28 cellular contexts compared by ENCODE assay signal in the genomic region with DNA sequence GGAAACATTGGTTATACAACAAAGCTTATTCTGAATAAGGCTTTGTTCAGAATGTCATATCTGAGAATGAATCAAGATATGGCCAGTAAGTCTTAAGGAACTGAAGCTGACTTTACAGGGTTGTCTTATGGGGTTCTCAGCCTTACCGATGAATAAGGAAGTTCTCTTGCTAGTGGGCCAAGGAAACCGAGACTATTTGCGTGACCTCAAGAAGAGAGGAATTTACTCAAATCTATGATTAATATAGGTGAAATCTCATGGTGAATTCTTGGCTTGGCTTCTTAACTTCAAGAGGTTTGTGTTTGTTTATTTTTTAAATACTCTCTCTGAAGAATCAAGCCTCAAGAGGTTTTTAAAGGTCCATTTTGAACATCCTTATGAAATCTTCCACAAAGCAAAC. TPM values are rescaled to one million over a fixed set of nuclear protein-coding genes. Genes with fewer than 3 reads are reported as not detected.
DNase-seq lines count a peak whose midpoint lies in the region; ATAC-seq and TF ChIP-seq lines count a peak whose summit lies in the region.
"Had no signal": no experiment of that assay in that cellular context is flagged by ENCODE, and none has a peak within 500 bp of the region (broad histone marks: within the 10 kb centered on the region; RNA-seq: fewer than 3 reads in every experiment).

No MANE protein-coding gene starts in this region.

- no peaks in the 10 kb centered on the region for H3K27me3 ChIP-seq in kidney epithelial cell (ENCODE audit: control insufficient read depth, insufficient read depth, low read length)
- H3K27me3 ChIP-seq: cardiac muscle cell, foreskin keratinocyte, testis had no signal

- H3K36me3 ChIP-seq in kidney epithelial cell (ENCODE audit: control insufficient read depth, insufficient read depth, low read length) = no peaks in the 10 kb centered on the region
- H3K36me3 ChIP-seq: cardiac muscle cell had no signal

- no peak overlapping the region for H3K4me3 ChIP-seq in kidney epithelial cell (ENCODE audit: low read depth, low read length)
- H3K4me3 ChIP-seq: cardiac muscle cell, psoas muscle, SK-N-MC, skin epidermis, testis had no signal

- peak; percentile 11 for DNase-seq in Daoy (ENCODE audit: low read depth)
- peak; percentile 53 for DNase-seq in MV-4-11 (lab: John Stamatoyannopoulos, UW)
- DNase-seq in astrocyte of the hippocampus (ENCODE audit: low read depth, low spot score) = peak; percentile 79
- DNase-seq in kidney epithelial cell (ENCODE audit: low read depth) = peak; percentile 2
- no peak for DNase-seq in stimulated activated naive CD4-positive, alpha-beta T cell treated with Interleukin-2 at 50 U/mL for 16 hours (lab: John Stamatoyannopoulos, UW)
- no peak for DNase-seq in DMS53 treated with DMSO at 0.1 percent for 48 hours (lab: John Stamatoyannopoulos, UW; ENCODE audit: unreplicated experiment)
- DNase-seq: activated CD4-positive, alpha-beta T cell treated with anti-CD3 and anti-CD28 coated beads, Interleukin-2, amount 50 U/mL, for 1 hour; activated naive CD8-positive, alpha-beta T cell treated with anti-CD3 and anti-CD28 coated beads for 36 hours; CD4-positive, alpha-beta T cell; dermis blood vessel endothelial cell; DMS153; foreskin keratinocyte; hippocampal formation; NCI-H1105; NCI-H2081 treated with DMSO at 0.1 percent for 48 hours; NCI-H524; psoas muscle; stimulated activated naive B cell treated with anti-CD40 and anti-IgM and Interleukin-4, amounts not matched to agents 10 μg/mL and 1 μg/mL and 100 μg/mL, for 72 hours; T-helper 17 cell; testis had no signal

- TF ChIP-seq CTCF in kidney epithelial cell (IDR thresholded peaks at IDR 0.05; ENCODE audit: insufficient read depth, low read length, poor library complexity, severe bottlenecking) = no peak

- ATAC-seq in HG03520 (IDR thresholded peaks at IDR 0.05; ENCODE audit: unreplicated experiment) (no peak), GM21717 (IDR thresholded peaks at IDR 0.05; ENCODE audit: unreplicated experiment) (no peak)
- ATAC-seq: foreskin keratinocyte, HCT116, psoas muscle, T-helper 17 cell had no signal

RNA-seq across cellular contexts. Expression of a gene that starts 4.7 kb away (rescaled TPM):
- 0.46 TPM in 1 of 2 replicates, not detected in the other for total RNA-seq in Daoy (2014; rRNA removed; shearing (Covaris generic))
- total RNA-seq in kidney epithelial cell = not detected in 2 replicates
- total RNA-seq: activated naive CD8-positive, alpha-beta T cell treated with anti-CD3 and anti-CD28 coated beads for 36 hours; cardiac muscle cell; dermis blood vessel endothelial cell; foreskin keratinocyte; liver; mucosa of gallbladder; testis had no signal

RNA-seq across cellular contexts. Expression of a gene that starts 48.3 kb away (rescaled TPM):
- 11.7 and 13.7 TPM in 2 replicates for total RNA-seq in Daoy (2014; rRNA removed; shearing (Covaris generic))
- 10.0 and 10.4 TPM in 2 replicates for total RNA-seq in kidney epithelial cell
- total RNA-seq: CD4-positive, alpha-beta T cell had no signal

Comparison
In these comparisons a context has a peak if more than half of its experiments do, and no peak if none do; other contexts are left out.
1. DNase-seq: peak in Daoy (single experiment), MV-4-11 (single experiment), astrocyte of the hippocampus (single experiment) and kidney epithelial cell (single experiment); none in stimulated activated naive CD4-positive, alpha-beta T cell treated with Interleukin-2 at 50 U/mL for 16 hours (single experiment) and DMS53 treated with DMSO at 0.1 percent for 48 hours (single experiment).